Comparison of ENCODE assay signal across 8 cellular contexts in the genomic region with DNA sequence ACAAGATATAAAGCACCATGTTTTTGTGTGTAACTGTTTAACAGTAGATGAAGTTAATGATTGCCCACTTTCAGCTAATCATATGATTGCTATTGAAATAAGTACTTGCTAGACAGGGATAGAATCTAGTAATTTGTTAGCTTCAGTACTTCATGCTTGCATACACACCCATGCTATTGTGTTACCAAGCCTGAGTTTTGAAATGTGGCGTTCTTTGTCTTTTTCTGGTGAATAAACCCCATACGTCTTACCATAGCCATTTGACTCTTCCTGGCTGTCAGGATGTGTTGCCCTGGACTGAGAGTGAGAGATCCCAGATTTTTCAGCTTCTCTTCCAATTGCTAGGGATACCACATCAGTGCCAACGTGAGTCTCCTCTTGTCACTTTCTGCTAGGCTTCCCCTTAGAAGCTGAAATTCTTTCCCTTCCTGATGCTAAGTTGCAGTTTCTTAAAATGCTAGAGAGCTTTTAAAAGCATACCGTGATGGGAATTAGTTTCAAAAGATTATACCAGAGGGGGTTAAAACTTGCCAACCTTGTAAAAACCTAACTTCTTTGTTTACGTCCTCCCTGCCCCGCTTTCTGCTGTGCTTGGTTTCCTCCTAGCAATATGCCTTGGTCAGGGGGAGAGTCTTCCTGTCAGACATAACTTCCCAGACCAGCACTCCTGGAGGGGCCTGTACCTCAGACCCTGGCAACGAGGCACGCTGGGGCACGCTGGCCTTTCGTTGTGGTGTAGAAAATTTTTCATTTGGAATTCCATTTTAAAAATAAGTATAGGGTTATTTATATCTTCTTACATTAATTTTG.
A peak's percentile ranks its signal among the peaks of the same experiment; 100 is the strongest.
DNase-seq lines count a peak whose midpoint lies in the region; ATAC-seq and TF ChIP-seq lines count a peak whose summit lies in the region.

No MANE protein-coding gene starts in this region.

- no peak for TF ChIP-seq POLR2A in gastroesophageal sphincter (IDR thresholded peaks at IDR 0.05)

- peak overlapping the region; percentile 95 for H3K27ac ChIP-seq in SJCRH30
- peak overlapping the region; percentile 26 to 84 (median 81) for H3K27ac ChIP-seq in gastroesophageal sphincter

- no peaks in the 10 kb centered on the region for H3K9me3 ChIP-seq in SJCRH30 (replicated peaks)
- H3K9me3 ChIP-seq in gastroesophageal sphincter = no peaks in the 10 kb centered on the region

- TF ChIP-seq CTCF in gastroesophageal sphincter (IDR thresholded peaks at IDR 0.05) (no peak), omental fat pad (IDR thresholded peaks at IDR 0.05) (no peak)

- H3K27me3 ChIP-seq in SJCRH30 (no peaks in the 10 kb centered on the region), gastroesophageal sphincter (no peaks in the 10 kb centered on the region)

- H3K36me3 ChIP-seq in SJCRH30 (no peaks in the 10 kb centered on the region), gastroesophageal sphincter (no peaks in the 10 kb centered on the region)

- H3K4me1 ChIP-seq in SJCRH30 (peaks cover 15% of the 10 kb centered on the region), gastroesophageal sphincter (peaks cover 14 to 93% (median 43%) of the 10 kb centered on the region in 3 donors)

- ATAC-seq in GM18861 (IDR thresholded peaks at IDR 0.05; ENCODE audit: unreplicated experiment) (peak; percentile 75), gastroesophageal sphincter (no peak), omental fat pad (ENCODE audit: low FRiP score) (no peak), GM21528 (IDR thresholded peaks at IDR 0.05; ENCODE audit: low FRiP score, unreplicated experiment) (no peak)

- peak; percentile 5 to 15 for DNase-seq in SJCRH30
- peak; percentile 95 for DNase-seq in renal cortical epithelial cell (ENCODE audit: low read depth)
- no peak for DNase-seq in D341Med (ENCODE audit: low spot score)
- DNase-seq in omental fat pad (ENCODE audit: low spot score) = no peak
- DNase-seq in NCI-H510A (lab: John Stamatoyannopoulos, UW) = no peak

- H3K4me3 ChIP-seq in SJCRH30 (no peak overlapping the region), gastroesophageal sphincter (peak overlapping the region in 1 of 2 donors; percentile 10)

- 22 to 25% methylated on average over 9 to 10 of the region's 10 CpGs for WGBS in gastroesophageal sphincter (ENCODE audit: low coverage in 1 of 2), 2 donors

- no peak for TF ChIP-seq EP300 in gastroesophageal sphincter (IDR thresholded peaks at IDR 0.05)

Comparison
In these comparisons a context has a peak if more than half of its experiments do, and no peak if none do; other contexts are left out.
1. DNase-seq: peak in SJCRH30 (2 of 2) and renal cortical epithelial cell (single experiment); none in D341Med (single experiment), omental fat pad (single experiment) and NCI-H510A (single experiment).